In genomic region chr3:156665296-156665695, GRCh38 we compare ENCODE assay signal across 12 cellular contexts. TPM values are rescaled to one million over a fixed set of nuclear protein-coding genes. Genes with fewer than 3 reads are reported as not detected.
DNase-seq lines count a peak whose midpoint lies in the region; ATAC-seq and TF ChIP-seq lines count a peak whose summit lies in the region.
"Had no signal": no experiment of that assay in that cellular context is flagged by ENCODE, and none has a peak within 500 bp of the region (broad histone marks: within the 10 kb centered on the region; RNA-seq: fewer than 3 reads in every experiment).

No MANE protein-coding gene starts in this region.

- POLR2A ChIA-PET in activated CD8-positive, alpha-beta T cell treated with anti-CD3 and anti-CD28 coated beads for 36 hours (lab: Charles Lee), result interaction anchor here (1.2 to 3.1 kb wide), 2 partner anchors 8 to 11 kb away, joined by 5 to 19 read pairs; partner anchors contain the start of gene TIPARP

- peak; percentile 9 for ATAC-seq in HG02973 (IDR thresholded peaks at IDR 0.05; ENCODE audit: unreplicated experiment)
- ATAC-seq in activated CD8-positive, alpha-beta T cell treated with anti-CD3 and anti-CD28 coated beads for 36 hours, result no peak

- H3K27me3 Mint-ChIP-seq in activated CD8-positive, alpha-beta T cell treated with anti-CD3 and anti-CD28 coated beads for 36 hours, result no peaks in the 10 kb centered on the region
- H3K27me3 Mint-ChIP-seq in endodermal cell (ENCODE audit: insufficient read depth), result no peaks in the 10 kb centered on the region

- peak in 1 of 2 donors; percentile 14 for TF ChIP-seq RAD21 in liver (IDR thresholded peaks at IDR 0.05)

- H3K9ac ChIP-seq in liver (ENCODE audit: low read depth in 1 of 2, low read length in 2 of 2), result no peak overlapping the region
- no peak overlapping the region for H3K9ac ChIP-seq in endodermal cell (ENCODE audit: extremely low read depth, low read length, poor library complexity, severe bottlenecking)
- H3K9ac ChIP-seq in mammary epithelial cell (ENCODE audit: insufficient read depth, low read length), result no peak overlapping the region

- intact Hi-C loops in activated CD8-positive, alpha-beta T cell treated with anti-CD3 and anti-CD28 coated beads for 36 hours (cut with micrococcal nuclease), result no loop called here
- intact Hi-C loops in mammary epithelial cell (cut with micrococcal nuclease), result no loop called here

- 27% methylated on average over 2 of the region's 2 CpGs for WGBS in liver
- 83 to 95% methylated on average over 1 to 2 of the region's 2 CpGs for WGBS in endodermal cell (ENCODE audit: insufficient coverage in 1 of 2, insufficient read length in 1 of 2), 2 experiments
- 94% methylated on average over 2 of the region's 2 CpGs for WGBS in mammary epithelial cell (ENCODE audit: low coverage, missing lambda C conversion rate)

- H3K4me2 ChIP-seq in mammary epithelial cell (ENCODE audit: insufficient read depth, low read depth, low read length), result no peak overlapping the region

- H3K27me3 ChIP-seq in liver (ENCODE audit: control insufficient read depth in 4 of 4, insufficient read depth in 4 of 4, low read length in 3 of 4), result no peaks in the 10 kb centered on the region
- no peaks in the 10 kb centered on the region for H3K27me3 ChIP-seq in endodermal cell (ENCODE audit: control insufficient read depth, insufficient read depth, low read length, poor library complexity, severe bottlenecking)
- no peaks in the 10 kb centered on the region for H3K27me3 ChIP-seq in mammary epithelial cell (ENCODE audit: insufficient read depth, low read length)
- H3K27me3 ChIP-seq: cardiac muscle cell, neutrophil had no signal

- no peaks in the 10 kb centered on the region for H3K9me3 Mint-ChIP-seq in activated CD8-positive, alpha-beta T cell treated with anti-CD3 and anti-CD28 coated beads for 36 hours
- no peaks in the 10 kb centered on the region for H3K9me3 Mint-ChIP-seq in endodermal cell

- H3K4me3 ChIP-seq in liver (ENCODE audit: low read depth in 1 of 3, low read length in 3 of 3), result no peak overlapping the region
- H3K4me3 ChIP-seq in endodermal cell (ENCODE audit: low read length), result no peak overlapping the region
- no peak overlapping the region for H3K4me3 ChIP-seq in mammary epithelial cell (replicated peaks in 1 of 3; ENCODE audit: insufficient read depth in 1 of 3, low read depth in 2 of 3, low read length in 3 of 3)
- H3K4me3 ChIP-seq: cardiac muscle cell had no signal

- CTCF ChIA-PET in activated CD8-positive, alpha-beta T cell treated with anti-CD3 and anti-CD28 coated beads for 36 hours (lab: Charles Lee), result interaction anchor here (0.8 to 1.6 kb wide), 3 partner anchors 8 to 472 kb away, joined by 3 to 8 read pairs (median 6); partner anchors contain the start of gene SSR3
- CTCF ChIA-PET in mammary epithelial cell (lab: Charles Lee; ENCODE audit: low non-redundant PET), result no interaction called here

- peak overlapping the region; percentile 47 to 55 for H3K27ac ChIP-seq in liver (ENCODE audit: low read depth in 1 of 2, low read length in 2 of 2)
- H3K27ac ChIP-seq in endodermal cell (ENCODE audit: low read depth, low read length), result no peak overlapping the region
- no peak overlapping the region for H3K27ac ChIP-seq in mammary epithelial cell (ENCODE audit: insufficient read depth, low read depth, low read length)
- H3K27ac ChIP-seq: cardiac muscle cell, neutrophil had no signal

- peaks cover 46% of the 10 kb centered on the region for H3K4me1 Mint-ChIP-seq in activated CD8-positive, alpha-beta T cell treated with anti-CD3 and anti-CD28 coated beads for 36 hours (ENCODE audit: low read depth)
- peaks cover 15% of the 10 kb centered on the region for H3K4me1 Mint-ChIP-seq in endodermal cell

- H3K79me2 ChIP-seq in mammary epithelial cell (ENCODE audit: insufficient read depth, low read length), result no peaks in the 10 kb centered on the region

- H2AFZ ChIP-seq in mammary epithelial cell (ENCODE audit: low read depth, low read length), result no peak overlapping the region

- DNase-seq in ELR (ENCODE audit: low read depth) (peak; percentile 74), endodermal cell (no peak), kidney tubule cell (ENCODE audit: low spot score) (no peak), mammary epithelial cell (no peak), Kasumi-1 (lab: John Stamatoyannopoulos, UW) (no peak)
- no peak for DNase-seq in activated CD8-positive, alpha-beta T cell treated with anti-CD3 and anti-CD28 coated beads for 36 hours
- DNase-seq: hypothalamus; NK-92 treated with Interleukin-12 subunit alpha and Interleukin-12 subunit beta, amount 100 ng/mL, for 24 hours had no signal

- H3K9me3 ChIP-seq in liver (ENCODE audit: control insufficient read depth in 4 of 4, low read length in 3 of 4), result no peaks in the 10 kb centered on the region
- H3K9me3 ChIP-seq in endodermal cell (ENCODE audit: control insufficient read depth, low read length), result no peaks in the 10 kb centered on the region
- no peaks in the 10 kb centered on the region for H3K9me3 ChIP-seq in mammary epithelial cell (replicated peaks; ENCODE audit: insufficient read depth, low read length)
- H3K9me3 ChIP-seq: neutrophil had no signal

- TF ChIP-seq CTCF in activated CD8-positive, alpha-beta T cell treated with anti-CD3 and anti-CD28 coated beads for 36 hours (IDR thresholded peaks at IDR 0.05), result no peak
- TF ChIP-seq CTCF in liver (IDR thresholded peaks at IDR 0.05; ENCODE audit: low read depth, low read length, missing input control), result no peak
- TF ChIP-seq CTCF in endodermal cell (conservative IDR thresholded peaks at IDR 0.05), result no peak
- no peak for TF ChIP-seq CTCF in mammary epithelial cell (conservative IDR thresholded peaks at IDR 0.05 in 1 of 2, IDR thresholded peaks at IDR 0.05 in 1 of 2; ENCODE audit: extremely low read depth in 1 of 2, insufficient read depth in 1 of 2, low read depth in 1 of 2, low read length in 2 of 2)

- H3K36me3 ChIP-seq in liver (ENCODE audit: control insufficient read depth in 4 of 4, insufficient read depth in 3 of 4, low read depth in 1 of 4, low read length in 3 of 4) (no peaks in the 10 kb centered on the region), endodermal cell (ENCODE audit: control insufficient read depth, insufficient read depth, low read length) (no peaks in the 10 kb centered on the region), mammary epithelial cell (ENCODE audit: insufficient read depth, low read length) (no peaks in the 10 kb centered on the region)
- H3K36me3 ChIP-seq: cardiac muscle cell, neutrophil had no signal

- no TSS peak for BruUV-seq in mammary epithelial cell (replicated peaks; lab: Mats Ljungman, UMichigan)

- peak overlapping the region; percentile 86 for H3K27ac Mint-ChIP-seq in activated CD8-positive, alpha-beta T cell treated with anti-CD3 and anti-CD28 coated beads for 36 hours
- no peak overlapping the region for H3K27ac Mint-ChIP-seq in endodermal cell

- no peaks in the 10 kb centered on the region for H3K36me3 Mint-ChIP-seq in activated CD8-positive, alpha-beta T cell treated with anti-CD3 and anti-CD28 coated beads for 36 hours (ENCODE audit: low read depth)
- H3K36me3 Mint-ChIP-seq in endodermal cell (ENCODE audit: low read depth), result no peaks in the 10 kb centered on the region

- H3K4me1 ChIP-seq in liver (ENCODE audit: control insufficient read depth in 4 of 4, insufficient read depth in 4 of 4, low read length in 3 of 4), result peaks cover 5 to 19% (median 11%) of the 10 kb centered on the region in 4 donors
- peaks cover 8% of the 10 kb centered on the region for H3K4me1 ChIP-seq in endodermal cell (ENCODE audit: control insufficient read depth, insufficient read depth, low read length)
- H3K4me1 ChIP-seq in mammary epithelial cell (ENCODE audit: insufficient read depth, low read length), result peaks cover 6% of the 10 kb centered on the region

- no peaks in the 10 kb centered on the region for H4K20me1 ChIP-seq in mammary epithelial cell (ENCODE audit: insufficient read depth, low read length)

- no peak overlapping the region for H3K4me3 Mint-ChIP-seq in activated CD8-positive, alpha-beta T cell treated with anti-CD3 and anti-CD28 coated beads for 36 hours
- no peak overlapping the region for H3K4me3 Mint-ChIP-seq in endodermal cell

- in situ Hi-C loops in mammary epithelial cell (cut with MboI; ENCODE audit: low sequenced_read_pairs in 2 of 2), result no loop called here

- dilution Hi-C loops in mammary epithelial cell (cut with HindIII; ENCODE audit: low sequenced_read_pairs), result no loop called here

TF ChIP-seq in liver, 16 proteins besides CTCF, POLR2A, EP300 and RAD21 (continues in another document):
- no peak for TF ChIP-seq HNF4G (IDR thresholded peaks at IDR 0.05)
- TF ChIP-seq TAF1 (conservative IDR thresholded peaks at IDR 0.05), result no peak
- TF ChIP-seq GABPA (IDR thresholded peaks at IDR 0.05 in 1 of 2, conservative IDR thresholded peaks at IDR 0.05 in 1 of 2), result peak; percentile 17 to 52
- peak; percentile 54 to 55 for TF ChIP-seq RXRA (IDR thresholded peaks at IDR 0.05)
- TF ChIP-seq SP1 (IDR thresholded peaks at IDR 0.05), result peak; percentile 9
- TF ChIP-seq NR2F2 (IDR thresholded peaks at IDR 0.05), result peak; percentile 86
- TF ChIP-seq HNF4A (conservative IDR thresholded peaks at IDR 0.05), result peak; percentile 27 to 29
- TF ChIP-seq JUND (IDR thresholded peaks at IDR 0.05), result no peak
- no peak for TF ChIP-seq FOXA1 (IDR thresholded peaks at IDR 0.05)

RNA-seq across cellular contexts. Expression of gene TIPARP, which starts 9.1 kb away (rescaled TPM):
- 10 to 100 TPM; 28.0 to 30.0 TPM for total RNA-seq in activated CD8-positive, alpha-beta T cell treated with anti-CD3 and anti-CD28 coated beads for 36 hours
- 10 to 100 TPM; 12.4 to 13.6 TPM for total RNA-seq in liver
- 1 to 10 TPM; 4.4 to 5.3 TPM for polyA plus RNA-seq in liver
- 10 to 100 TPM; 27.1 to 34.3 TPM for total RNA-seq in endodermal cell
- 14.8 TPM for polyA plus RNA-seq in endodermal cell (2013, experiment 1 of 2)
- 14.7 TPM for polyA plus RNA-seq in endodermal cell (2013, experiment 2 of 2)
- 100 to 1,000 TPM; 171 to 229 TPM for total RNA-seq in mammary epithelial cell
- 34.4 TPM for polyA plus RNA-seq in mammary epithelial cell
- polyA minus RNA-seq in mammary epithelial cell, result 196 TPM

Comparison
In these comparisons a context has a peak if more than half of its experiments do, and no peak if none do; other contexts are left out.
1. H3K27ac ChIP-seq: peak in liver (2 of 2); none in endodermal cell (single experiment) and mammary epithelial cell (single experiment).
2. RNA of gene TIPARP, which starts 9.1 kb away (total RNA-seq): 171 to 229 TPM in mammary epithelial cell; 27.1 to 34.3 TPM in endodermal cell, 28.0 to 30.0 TPM in activated CD8-positive, alpha-beta T cell treated with anti-CD3 and anti-CD28 coated beads for 36 hours and 12.4 to 13.6 TPM in liver; every median in the first group is over 4 times any median in the second.